In the genomic region with DNA sequence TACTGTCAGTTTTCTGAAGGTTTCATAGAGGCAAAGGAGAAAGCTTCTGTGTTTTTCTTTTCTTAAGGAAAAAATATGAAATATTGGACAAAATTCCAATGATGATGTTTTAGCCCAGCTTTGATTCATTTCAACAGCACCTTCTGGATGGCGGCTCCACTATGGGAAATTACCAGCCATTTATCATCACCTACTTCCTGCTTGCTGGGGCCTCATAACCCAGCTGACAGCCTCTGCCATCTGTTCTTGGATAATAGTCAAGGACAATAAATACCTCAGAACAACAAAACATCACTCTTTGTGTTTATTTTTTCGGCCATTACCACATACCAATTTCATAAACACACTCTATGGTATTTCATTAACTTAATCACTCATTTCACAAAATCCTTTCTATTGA, we compare ENCODE assay signal across 17 cellular contexts.
A peak's percentile ranks its signal among the peaks of the same experiment; 100 is the strongest.
DNase-seq lines count a peak whose midpoint lies in the region; ATAC-seq lines count a peak whose summit lies in the region.
"Had no signal": no experiment of that assay in that cellular context is flagged by ENCODE, and none has a peak within 500 bp of the region (broad histone marks: within the 10 kb centered on the region; RNA-seq: fewer than 3 reads in every experiment).

No MANE protein-coding gene starts in this region.

- no peaks in the 10 kb centered on the region for H3K9me3 ChIP-seq in mesenchymal stem cell (ENCODE audit: control insufficient read depth, low read length)
- H3K9me3 ChIP-seq: gastrocnemius medialis had no signal

- H3K4ac ChIP-seq in mesenchymal stem cell (ENCODE audit: low read depth in 1 of 2, low read length in 2 of 2) = no peak overlapping the region

- H3K4me2 ChIP-seq in mesenchymal stem cell (ENCODE audit: low read length, poor library complexity, severe bottlenecking) = no peak overlapping the region
- H3K4me2 ChIP-seq: smooth muscle cell had no signal

- no peak overlapping the region for H2BK120ac ChIP-seq in mesenchymal stem cell (ENCODE audit: low read depth, low read length)

- no peaks in the 10 kb centered on the region for H3K36me3 ChIP-seq in mesenchymal stem cell (ENCODE audit: control insufficient read depth in 1 of 2, insufficient read depth in 2 of 2, low read depth in 1 of 2, low read length in 2 of 2)
- H3K36me3 ChIP-seq: gastrocnemius medialis had no signal

- H3K27ac ChIP-seq in mesenchymal stem cell (ENCODE audit: low read length, poor library complexity, severe bottlenecking) = no peak overlapping the region
- H3K27ac ChIP-seq: gastrocnemius medialis had no signal

- H3K23ac ChIP-seq in mesenchymal stem cell (ENCODE audit: low read length in 2 of 2) = no peak overlapping the region

- H3K18ac ChIP-seq in mesenchymal stem cell (ENCODE audit: low read depth in 1 of 2, low read length in 2 of 2) = no peak overlapping the region

- H2BK5ac ChIP-seq in mesenchymal stem cell (ENCODE audit: low read depth, low read length, poor library complexity, severe bottlenecking) = no peak overlapping the region

- no peak overlapping the region for H3K14ac ChIP-seq in mesenchymal stem cell (ENCODE audit: low read length in 2 of 2)

- no peak overlapping the region for H2BK15ac ChIP-seq in mesenchymal stem cell (ENCODE audit: low read depth, poor library complexity, severe bottlenecking)

- peaks cover 17% of the 10 kb centered on the region for H3K79me1 ChIP-seq in mesenchymal stem cell (replicated peaks; ENCODE audit: low read length, poor library complexity, severe bottlenecking)

- no peak overlapping the region for H2BK12ac ChIP-seq in mesenchymal stem cell (ENCODE audit: low read length in 2 of 2)

- no peak overlapping the region for H4K8ac ChIP-seq in mesenchymal stem cell (ENCODE audit: low read length)

- no peak overlapping the region for H3K4me3 ChIP-seq in mesenchymal stem cell (ENCODE audit: insufficient read depth in 1 of 2, low read depth in 1 of 2, low read length in 2 of 2)
- H3K4me3 ChIP-seq: gastrocnemius medialis, smooth muscle cell had no signal

- H3K9ac ChIP-seq in mesenchymal stem cell (ENCODE audit: low read length) = no peak overlapping the region

- no peaks in the 10 kb centered on the region for H3K27me3 ChIP-seq in mesenchymal stem cell (ENCODE audit: control insufficient read depth in 1 of 2, insufficient read depth in 1 of 2, low read length in 2 of 2)
- H3K27me3 ChIP-seq: gastrocnemius medialis had no signal

- no peak for ATAC-seq in GM18517 (IDR thresholded peaks at IDR 0.05; ENCODE audit: unreplicated experiment)
- ATAC-seq: gastrocnemius medialis, left cardiac atrium had no signal

- no peak overlapping the region for H2AFZ ChIP-seq in mesenchymal stem cell (ENCODE audit: low read depth, low read length)

- DNase-seq in NCI-H2171 treated with DMSO at 0.1 percent for 48 hours (lab: John Stamatoyannopoulos, UW) (peak; percentile 34), NCI-H2171 (lab: John Stamatoyannopoulos, UW) (no peak), NCI-H2081 (lab: John Stamatoyannopoulos, UW) (peak; percentile 32 to 81), amniotic epithelial cell (ENCODE audit: low read depth) (peak; percentile 36), mesenchymal stem cell (peak; percentile 53), EL (no peak)
- DNase-seq in activated naive CD4-positive, alpha-beta T cell treated with anti-CD3 and anti-CD28 coated beads, Interleukin-2, amount 50 U/mL, for 16 hours = no peak
- DNase-seq: activated CD4-positive, alpha-beta T cell treated with anti-CD3 and anti-CD28 coated beads, Interleukin-2, amount 10 ng/mL, durations not matched to agents 7 days and 5 days; activated gamma-delta T cell; DND-41; gastrocnemius medialis; left cardiac atrium; NK-92 treated with Interleukin-12 subunit alpha and Interleukin-12 subunit beta, amount 100 ng/mL, for 24 hours; stimulated activated CD4-positive, alpha-beta T cell treated with anti-CD3 and anti-CD28 coated beads, Interleukin-4, amount 100 ng/mL, for 24 hours; SW 1271 had no signal

- H4K91ac ChIP-seq in mesenchymal stem cell (ENCODE audit: low read length) = no peak overlapping the region

- H2AK5ac ChIP-seq in mesenchymal stem cell (ENCODE audit: low read length, severe bottlenecking) = no peak overlapping the region

- no peaks in the 10 kb centered on the region for H3K4me1 ChIP-seq in mesenchymal stem cell (ENCODE audit: control insufficient read depth, insufficient read depth, low read depth, low read length)
- H3K4me1 ChIP-seq: gastrocnemius medialis had no signal

- 2% methylated on average over 2 of the region's 2 CpGs for WGBS in mesenchymal stem cell

Comparison
In these comparisons a context has a peak if more than half of its experiments do, and no peak if none do; other contexts are left out.
1. DNase-seq: peak in NCI-H2171 treated with DMSO at 0.1 percent for 48 hours (single experiment), NCI-H2081 (2 of 2), amniotic epithelial cell (single experiment) and mesenchymal stem cell (single experiment); none in NCI-H2171 (single experiment), EL (single experiment) and activated naive CD4-positive, alpha-beta T cell treated with anti-CD3 and anti-CD28 coated beads, Interleukin-2, amount 50 U/mL, for 16 hours (single experiment).